In the genomic region with DNA sequence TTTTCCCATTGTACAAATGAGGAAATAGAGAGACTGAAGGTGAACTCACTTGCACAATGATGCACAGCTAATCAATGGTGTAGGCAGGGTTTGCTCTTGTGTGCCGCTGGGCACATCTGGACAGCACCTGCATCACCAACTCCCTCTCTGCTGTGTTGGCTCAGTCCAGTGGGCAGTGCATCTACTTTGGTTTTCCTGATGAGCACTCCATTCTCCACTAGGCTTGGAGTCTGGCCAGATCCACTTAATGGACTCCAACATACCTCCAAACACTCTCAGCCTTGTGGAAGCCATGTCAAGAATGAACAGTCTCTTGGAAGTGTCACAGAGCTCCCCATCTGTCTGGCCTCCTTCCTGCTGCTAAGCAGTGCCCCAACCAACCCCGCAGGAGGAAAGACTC, we compare ENCODE assay signal across 26 cellular contexts.
DNase-seq lines count a peak whose midpoint lies in the region; ATAC-seq, FAIRE-seq and TF ChIP-seq lines count a peak whose summit lies in the region.
"Had no signal": no experiment of that assay in that cellular context is flagged by ENCODE, and none has a peak within 500 bp of the region (broad histone marks: within the 10 kb centered on the region; RNA-seq: fewer than 3 reads in every experiment).

No MANE protein-coding gene starts in this region.

- H3K4me1 Mint-ChIP-seq in astrocyte (ENCODE audit: low read depth, unreplicated experiment) (peaks cover 4% of the 10 kb centered on the region), Calu3 (ENCODE audit: low read depth, unreplicated experiment) (no peaks in the 10 kb centered on the region)

- no peaks in the 10 kb centered on the region for H3K9me2 ChIP-seq in SK-N-SH

- POLR2A ChIA-PET in SK-N-SH (lab: Yijun Ruan, JAX): no interaction called here

- H3K9me3 Mint-ChIP-seq in astrocyte (ENCODE audit: unreplicated experiment) (peaks cover 6% of the 10 kb centered on the region), Calu3 (ENCODE audit: low read depth, unreplicated experiment) (peaks cover 2% of the 10 kb centered on the region)
- H3K9me3 Mint-ChIP-seq: nephron progenitor cell had no signal

- H3K27ac Mint-ChIP-seq in astrocyte (ENCODE audit: unreplicated experiment) (no peak overlapping the region), Calu3 (ENCODE audit: unreplicated experiment) (no peak overlapping the region)
- H3K27ac Mint-ChIP-seq: activated naive CD4-positive, alpha-beta T cell treated with anti-CD3 and anti-CD28 coated beads, Interleukin-2, amount 10 ng/mL, durations not matched to agents 7 days and 5 days; nephron progenitor cell; T-cell had no signal

- CTCF ChIA-PET in SK-N-SH (lab: Yijun Ruan, JAX) (interaction anchor here (0.7 to 1.6 kb wide), 3 partner anchors 46 to 109 kb away, joined by 3 to 4 read pairs (median 3); no protein-coding TSS in a partner anchor), Calu3 (lab: Charles Lee) (interaction anchor here (0.6 kb wide), 1 partner anchor 562 kb away, joined by 6 read pairs; no protein-coding TSS in a partner anchor)

- BruUV-seq in Calu3 (replicated peaks; lab: Mats Ljungman, UMichigan): no TSS peak

- 87% methylated on average over 2 of the region's 2 CpGs for WGBS in SK-N-SH (ENCODE audit: low lambda C conversion rate)
- 80% methylated on average over 1 of the region's 2 CpGs for WGBS in suprapubic skin

- TF ChIP-seq EP300 in SK-N-SH (IDR thresholded peaks at IDR 0.05; ENCODE audit: borderline replicate concordance in 1 of 2, low read depth in 1 of 2, low read length in 1 of 2) (no peak), suprapubic skin (IDR thresholded peaks at IDR 0.05) (no peak)

- H3K36me3 Mint-ChIP-seq in astrocyte (ENCODE audit: low read depth, unreplicated experiment): peaks cover 2% of the 10 kb centered on the region
- no peaks in the 10 kb centered on the region for H3K36me3 Mint-ChIP-seq in Calu3 (ENCODE audit: insufficient read depth, unreplicated experiment)
- H3K36me3 Mint-ChIP-seq: T-cell had no signal

- H2AFZ ChIP-seq in SK-N-SH (ENCODE audit: low read depth) (no peak overlapping the region), astrocyte (ENCODE audit: low read depth, low read length) (no peak overlapping the region)
- H2AFZ ChIP-seq: parathyroid adenoma had no signal

- H3K27me3 Mint-ChIP-seq in astrocyte (ENCODE audit: low read depth, unreplicated experiment) (peaks cover 41% of the 10 kb centered on the region), Calu3 (ENCODE audit: unreplicated experiment) (peaks cover 54% of the 10 kb centered on the region)
- H3K27me3 Mint-ChIP-seq: T-cell had no signal

- H3K27me3 ChIP-seq in SK-N-SH (ENCODE audit: insufficient read depth) (no peaks in the 10 kb centered on the region), astrocyte (ENCODE audit: insufficient read depth, low read length) (no peaks in the 10 kb centered on the region), suprapubic skin (no peaks in the 10 kb centered on the region)
- H3K27me3 ChIP-seq: dorsolateral prefrontal cortex, foreskin keratinocyte, upper lobe of left lung had no signal

- H3K4me2 ChIP-seq in SK-N-SH: no peak overlapping the region
- no peak overlapping the region for H3K4me2 ChIP-seq in astrocyte (ENCODE audit: low read length)

- DNase-seq in SK-N-SH (no peak), M059J (ENCODE audit: low read depth) (peak; percentile 55), astrocyte (ENCODE audit: low read depth) (peak; percentile 27), Calu3 (no peak), suprapubic skin (ENCODE audit: low spot score in 2 of 2) (no peak), GF-D8 (lab: John Stamatoyannopoulos, UW) (no peak)
- DNase-seq: ACHN; activated CD8-positive, alpha-beta memory T cell treated with anti-CD3 and anti-CD28 coated beads for 24 hours; activated naive CD4-positive, alpha-beta T cell treated with anti-CD3 and anti-CD28 coated beads, Interleukin-2, amount 10 ng/mL, durations not matched to agents 7 days and 5 days; activated T-cell treated with anti-CD3 and anti-CD28 coated beads, Interleukin-2, amount 50 U/mL, for 48 hours; central memory CD4-positive, alpha-beta T cell; dorsolateral prefrontal cortex; foreskin keratinocyte; hippocampal formation; NCI-H146; NCI-H774; nephron progenitor cell; right cardiac atrium; SHP77; stimulated activated CD4-positive, alpha-beta T cell treated with anti-CD3 and anti-CD28 coated beads, Interleukin-12 subunit alpha, Interleukin-12 subunit beta, amount 100 ng/mL, for 4 hours; T-cell; upper lobe of left lung had no signal

- TF ChIP-seq RAD21 in SK-N-SH (IDR thresholded peaks at IDR 0.05; ENCODE audit: low read length): no peak

- H4K20me1 ChIP-seq in SK-N-SH (ENCODE audit: insufficient read depth): no peaks in the 10 kb centered on the region
- H4K20me1 ChIP-seq in astrocyte (ENCODE audit: insufficient read depth, low read length): no peaks in the 10 kb centered on the region

- H3K4me1 ChIP-seq in SK-N-SH (ENCODE audit: control insufficient read depth in 1 of 2, insufficient read depth in 2 of 2, low read depth in 1 of 2, low read length in 1 of 2) (peaks cover 4 to 19% of the 10 kb centered on the region in 2 experiments; a peak in 1 of 4 replicates), astrocyte (ENCODE audit: insufficient read depth, low read length) (peaks cover 3% of the 10 kb centered on the region), suprapubic skin (peaks cover 53% of the 10 kb centered on the region)
- H3K4me1 ChIP-seq: parathyroid adenoma had no signal

- no peak overlapping the region for H3K27ac ChIP-seq in SK-N-SH (ENCODE audit: low read depth in 2 of 2, low read length in 1 of 2)
- no peak overlapping the region for H3K27ac ChIP-seq in astrocyte (ENCODE audit: low read depth, low read length)
- H3K27ac ChIP-seq in suprapubic skin: no peak overlapping the region
- H3K27ac ChIP-seq: C4-2B, foreskin keratinocyte, parathyroid adenoma had no signal

- no peaks in the 10 kb centered on the region for H3K9me3 ChIP-seq in SK-N-SH
- no peaks in the 10 kb centered on the region for H3K9me3 ChIP-seq in astrocyte (ENCODE audit: insufficient read depth, low read depth, low read length)
- no peaks in the 10 kb centered on the region for H3K9me3 ChIP-seq in suprapubic skin

- H3K9ac ChIP-seq in SK-N-SH (no peak overlapping the region), astrocyte (ENCODE audit: low read length) (no peak overlapping the region)
- H3K9ac ChIP-seq: parathyroid adenoma had no signal

- H3K79me2 ChIP-seq in SK-N-SH (ENCODE audit: insufficient read depth) (no peaks in the 10 kb centered on the region), astrocyte (ENCODE audit: insufficient read depth, low read length) (peaks cover 4% of the 10 kb centered on the region)
- H3K79me2 ChIP-seq: parathyroid adenoma had no signal

- no peaks in the 10 kb centered on the region for H3K36me3 ChIP-seq in SK-N-SH (replicated peaks in 1 of 2; ENCODE audit: control insufficient read depth in 1 of 2, insufficient read depth in 2 of 2, low read length in 1 of 2)
- no peaks in the 10 kb centered on the region for H3K36me3 ChIP-seq in astrocyte (ENCODE audit: insufficient read depth, low read length)
- H3K36me3 ChIP-seq in suprapubic skin: no peaks in the 10 kb centered on the region
- H3K36me3 ChIP-seq: upper lobe of left lung had no signal

- no peak for TF ChIP-seq POLR2A in suprapubic skin (IDR thresholded peaks at IDR 0.05)

- ATAC-seq in SK-N-SH treated with all-trans-retinoic acid at 6 μM for 48 hours: peak; percentile 63
- no peak for ATAC-seq in GM21381 (IDR thresholded peaks at IDR 0.05; ENCODE audit: unreplicated experiment)
- ATAC-seq: T-cell had no signal

- H3K4me3 Mint-ChIP-seq in astrocyte (ENCODE audit: unreplicated experiment): no peak overlapping the region
- no peak overlapping the region for H3K4me3 Mint-ChIP-seq in Calu3 (ENCODE audit: low read depth, unreplicated experiment)
- H3K4me3 Mint-ChIP-seq: activated naive CD4-positive, alpha-beta T cell treated with anti-CD3 and anti-CD28 coated beads, Interleukin-2, amount 10 ng/mL, durations not matched to agents 7 days and 5 days; nephron progenitor cell; T-cell had no signal

- TF ChIP-seq CTCF in SK-N-SH (IDR thresholded peaks at IDR 0.05) (no peak), astrocyte (IDR thresholded peaks at IDR 0.05; ENCODE audit: insufficient read depth, low read depth, low read length) (no peak), Calu3 (IDR thresholded peaks at IDR 0.05; ENCODE audit: unreplicated experiment) (no peak), suprapubic skin (IDR thresholded peaks at IDR 0.05) (no peak)

- H3K4me3 ChIP-seq in SK-N-SH (ENCODE audit: low read depth in 2 of 2, low read length in 1 of 2) (no peak overlapping the region), astrocyte (ENCODE audit: insufficient read depth, low read depth, low read length) (no peak overlapping the region), suprapubic skin (no peak overlapping the region)
- H3K4me3 ChIP-seq: dorsolateral prefrontal cortex, upper lobe of left lung had no signal

- no peak for FAIRE-seq in astrocyte (lab: Jason Lieb, UNC)

- H3F3A ChIP-seq in SK-N-SH (replicated peaks; ENCODE audit: insufficient read depth): no peaks in the 10 kb centered on the region

- intact Hi-C loops in Calu3 (cut with micrococcal nuclease; ENCODE audit: unreplicated experiment): no loop called here

TF ChIP-seq in SK-N-SH treated with all-trans-retinoic acid at 6 μM for 48 hours, 23 proteins besides CTCF, POLR2A, EP300 and RAD21 (continues in another document):
- TF ChIP-seq OSR1 (CRISPR knock-in tag; IDR thresholded peaks at IDR 0.05) (no peak), BACH2 (CRISPR knock-in tag; IDR thresholded peaks at IDR 0.05; ENCODE audit: borderline replicate concordance) (no peak), GLIS3 (CRISPR knock-in tag; IDR thresholded peaks at IDR 0.05) (no peak), ARNTL (CRISPR knock-in tag; IDR thresholded peaks at IDR 0.05; ENCODE audit: borderline replicate concordance, low read depth) (no peak), ISL1 (CRISPR knock-in tag; IDR thresholded peaks at IDR 0.05) (no peak), ZNF565 (CRISPR knock-in tag; conservative IDR thresholded peaks at IDR 0.05; ENCODE audit: low read depth) (no peak)

TF ChIP-seq in SK-N-SH, 30 proteins besides CTCF, POLR2A, EP300 and RAD21:
- TF ChIP-seq RXRA (IDR thresholded peaks at IDR 0.05; ENCODE audit: borderline replicate concordance, low read depth) (no peak), GABPA (IDR thresholded peaks at IDR 0.05; ENCODE audit: low read depth) (no peak), EZH2phosphoT487 (IDR thresholded peaks at IDR 0.05; ENCODE audit: borderline replicate concordance, low read depth) (no peak), POLR2AphosphoS5 (IDR thresholded peaks at IDR 0.05; ENCODE audit: low read depth, low read length) (no peak), NFIC (IDR thresholded peaks at IDR 0.05; ENCODE audit: borderline replicate concordance) (no peak), ELF1 (IDR thresholded peaks at IDR 0.05) (no peak), SIN3A (IDR thresholded peaks at IDR 0.05; ENCODE audit: borderline replicate concordance, low read depth, low read length) (no peak)

Comparison
In these comparisons a context has a peak if more than half of its experiments do, and no peak if none do; other contexts are left out.
1. DNase-seq: peak in M059J (single experiment) and astrocyte (single experiment); none in SK-N-SH (single experiment), Calu3 (single experiment), suprapubic skin (0 of 2) and GF-D8 (single experiment).